ENCODE assay signal across 7 cellular contexts in genomic region chr1:176027934-176028333, GRCh38.
DNase-seq lines count a peak whose midpoint lies in the region; ATAC-seq and TF ChIP-seq lines count a peak whose summit lies in the region.
"Not testable (repeated sequence)": the region's sequence is repeated elsewhere in the genome, so short reads cannot be mapped to it uniquely, and the experiment has no call there.

No MANE protein-coding gene starts in this region.

- H3K36me3 Mint-ChIP-seq in activated B cell treated with CpG ODN at 0.5 μM for 24 hours (ENCODE audit: low read depth) = peaks cover 51% of the 10 kb centered on the region
- peaks cover 22% of the 10 kb centered on the region for H3K36me3 Mint-ChIP-seq in activated naive CD4-positive, alpha-beta T cell treated with anti-CD3 and anti-CD28 coated beads for 36 hours (ENCODE audit: low read depth)
- H3K36me3 Mint-ChIP-seq in central memory CD8-positive, alpha-beta T cell (ENCODE audit: insufficient read depth) = peaks cover 21% of the 10 kb centered on the region

- not testable (repeated sequence) for H3K9me3 Mint-ChIP-seq in activated B cell treated with CpG ODN at 0.5 μM for 24 hours; activated naive CD4-positive, alpha-beta T cell treated with anti-CD3 and anti-CD28 coated beads for 36 hours; central memory CD8-positive, alpha-beta T cell

- H3K4me1 Mint-ChIP-seq in activated B cell treated with CpG ODN at 0.5 μM for 24 hours = not testable (repeated sequence)
- peaks cover 17% of the 10 kb centered on the region for H3K4me1 Mint-ChIP-seq in activated naive CD4-positive, alpha-beta T cell treated with anti-CD3 and anti-CD28 coated beads for 36 hours (ENCODE audit: low read depth)
- peaks cover 18% of the 10 kb centered on the region for H3K4me1 Mint-ChIP-seq in central memory CD8-positive, alpha-beta T cell

- peak; percentile 31 for ATAC-seq in activated B cell treated with CpG ODN at 0.5 μM for 24 hours (ENCODE audit: low read depth)
- ATAC-seq in central memory CD8-positive, alpha-beta T cell (replicated peaks; ENCODE audit: extremely low read depth, poor library complexity, severe bottlenecking) = not testable (repeated sequence)

- H3K27me3 Mint-ChIP-seq in activated B cell treated with CpG ODN at 0.5 μM for 24 hours; activated naive CD4-positive, alpha-beta T cell treated with anti-CD3 and anti-CD28 coated beads for 36 hours (ENCODE audit: low read depth); central memory CD8-positive, alpha-beta T cell: not testable (repeated sequence)

- not testable (repeated sequence) for H3K4me3 Mint-ChIP-seq in activated B cell treated with CpG ODN at 0.5 μM for 24 hours; activated naive CD4-positive, alpha-beta T cell treated with anti-CD3 and anti-CD28 coated beads for 36 hours; central memory CD8-positive, alpha-beta T cell

- CTCF ChIA-PET in activated B cell treated with CpG ODN at 0.5 μM for 24 hours (lab: Charles Lee) = not testable (repeated sequence)
- CTCF ChIA-PET in activated naive CD4-positive, alpha-beta T cell treated with anti-CD3 and anti-CD28 coated beads for 36 hours (lab: Charles Lee) = interaction anchor here (0.6 kb wide), 1 partner anchor 93 kb away, joined by 3 read pairs; no protein-coding TSS in a partner anchor

- POLR2A ChIA-PET in activated B cell treated with CpG ODN at 0.5 μM for 24 hours (lab: Charles Lee) = not testable (repeated sequence)

- intact Hi-C loops in activated B cell treated with CpG ODN at 0.5 μM for 24 hours (cut with micrococcal nuclease) = not testable (repeated sequence)
- intact Hi-C loops in activated naive CD4-positive, alpha-beta T cell treated with anti-CD3 and anti-CD28 coated beads for 36 hours (cut with micrococcal nuclease) = loop anchor here (1.0 kb wide), 2 partner anchors 149 to 177 kb away; no protein-coding TSS in a partner anchor

- DNase-seq in NCI-H345 treated with DMSO at 0.1 percent for 48 hours (lab: John Stamatoyannopoulos, UW; ENCODE audit: unreplicated experiment) = peak; percentile 26
- not testable (repeated sequence) for DNase-seq in activated B cell treated with CpG ODN at 0.5 μM for 24 hours; central memory CD8-positive, alpha-beta T cell (ENCODE audit: low spot score in 2 of 2)
- peak; percentile 12 for DNase-seq in activated T-cell treated with anti-CD3 and anti-CD28 coated beads for 48 hours (ENCODE audit: low read depth)
- DNase-seq in activated naive CD4-positive, alpha-beta T cell treated with anti-CD3 and anti-CD28 coated beads for 36 hours = peak; percentile 70
- DNase-seq in stimulated activated CD4-positive, alpha-beta T cell treated with anti-CD3 and anti-CD28 coated beads, Interleukin-15, amount 100 ng/mL, for 24 hours = peak; percentile 22
- DNase-seq in stimulated activated CD8-positive, alpha-beta memory T cell treated with anti-CD3 and anti-CD28 coated beads, Interleukin-12 subunit alpha, Interleukin-12 subunit beta, amount 100 ng/mL, for 24 hours (ENCODE audit: extremely low read depth) = peak; percentile 1

- not testable (repeated sequence) for H3K27ac Mint-ChIP-seq in activated B cell treated with CpG ODN at 0.5 μM for 24 hours
- peak overlapping the region; percentile 65 for H3K27ac Mint-ChIP-seq in activated naive CD4-positive, alpha-beta T cell treated with anti-CD3 and anti-CD28 coated beads for 36 hours
- peak overlapping the region; percentile 78 for H3K27ac Mint-ChIP-seq in central memory CD8-positive, alpha-beta T cell (ENCODE audit: low read depth)

- not testable (repeated sequence) for TF ChIP-seq CTCF in activated B cell treated with CpG ODN at 0.5 μM for 24 hours (IDR thresholded peaks at IDR 0.05)
